Comparison of ENCODE assay signal across 28 cellular contexts in genomic region chr6:56263586-56264295, GRCh38. TPM values are rescaled to one million over a fixed set of nuclear protein-coding genes. Genes with fewer than 3 reads are reported as not detected.
"Had no signal": no experiment of that assay in that cellular context is flagged by ENCODE, and none has a peak within 500 bp of the region (broad histone marks: within the 10 kb centered on the region; RNA-seq: fewer than 3 reads in every experiment).

No MANE protein-coding gene starts in this region.

- H3K4me1 ChIP-seq: Peyer's patch had no signal

- DNase-seq: activated B cell treated with CpG ODN at 0.5 μM for 24 hours; activated CD4-positive, alpha-beta T cell treated with anti-CD3 and anti-CD28 coated beads for 1 hour; activated CD4-positive, alpha-beta T cell treated with anti-CD3 and anti-CD28 coated beads, Interleukin-2, amount 10 ng/mL, durations not matched to agents 24 days and 14 days; activated CD4-positive, alpha-beta T cell treated with anti-CD3 and anti-CD28 coated beads, Interleukin-2, amount 50 U/mL, for 48 hours; activated CD8-positive, alpha-beta memory T cell treated with anti-CD3 and anti-CD28 coated beads, Interleukin-2, amount 10 ng/mL, durations not matched to agents 7 days and 5 days; activated effector memory CD4-positive, alpha-beta T cell treated with anti-CD3 and anti-CD28 coated beads, Interleukin-2, amount 50 U/mL, for 16 hours; activated naive CD4-positive, alpha-beta T cell treated with Interleukin-2 at 50 U/mL for 16 hours; activated naive CD8-positive, alpha-beta T cell treated with anti-CD3 and anti-CD28 coated beads, Interleukin-2, amount 50 U/mL, for 24 hours; activated T-cell treated with anti-CD3 and anti-CD28 coated beads, Interleukin-2, amount 50 U/mL, for 24 hours; amygdala; Karpas-422; NCI-H1048; NCI-H146; NCI-H187 treated with DMSO at 0.1 percent for 48 hours; NCI-H2171 treated with DMSO at 0.1 percent for 48 hours; NCI-H226; NCI-H69; Peyer's patch; Right ventricle myocardium superior; SJCRH30; T-helper 17 cell; T-helper 9 cell had no signal

- H3K36me3 ChIP-seq: Peyer's patch, SJCRH30 had no signal

- H3K27me3 ChIP-seq: Peyer's patch, SJCRH30 had no signal

- H3K27me3 Mint-ChIP-seq: activated B cell treated with CpG ODN at 0.5 μM for 24 hours; activated CD4-positive, alpha-beta T cell treated with anti-CD3 and anti-CD28 coated beads, Interleukin-2, amount 10 ng/mL, durations not matched to agents 24 days and 14 days; activated CD8-positive, alpha-beta memory T cell treated with anti-CD3 and anti-CD28 coated beads, Interleukin-2, amount 10 ng/mL, durations not matched to agents 7 days and 5 days; activated naive CD8-positive, alpha-beta T cell treated with anti-CD3 and anti-CD28 coated beads, Interleukin-2, amount 50 U/mL, for 24 hours; activated T-cell treated with anti-CD3 and anti-CD28 coated beads, Interleukin-2, amount 50 U/mL, for 24 hours; brain; central memory CD8-positive, alpha-beta T cell; T-helper 17 cell had no signal

- H3K36me3 Mint-ChIP-seq: activated CD8-positive, alpha-beta memory T cell treated with anti-CD3 and anti-CD28 coated beads, Interleukin-2, amount 10 ng/mL, durations not matched to agents 7 days and 5 days; activated naive CD4-positive, alpha-beta T cell treated with anti-CD3 and anti-CD28 coated beads, Interleukin-2, amount 50 U/mL, for 72 hours; brain had no signal

- ATAC-seq: activated CD8-positive, alpha-beta memory T cell treated with anti-CD3 and anti-CD28 coated beads, Interleukin-2, amount 10 ng/mL, durations not matched to agents 7 days and 5 days; activated naive CD4-positive, alpha-beta T cell treated with anti-CD3 and anti-CD28 coated beads, Interleukin-2, amount 50 U/mL, for 72 hours; activated naive CD8-positive, alpha-beta T cell treated with anti-CD3 and anti-CD28 coated beads, Interleukin-2, amount 50 U/mL, for 24 hours; K562; T-helper 17 cell had no signal

- H3K4me1 Mint-ChIP-seq: activated B cell treated with CpG ODN at 0.5 μM for 24 hours; activated CD4-positive, alpha-beta T cell treated with anti-CD3 and anti-CD28 coated beads, Interleukin-2, amount 10 ng/mL, durations not matched to agents 24 days and 14 days; activated CD8-positive, alpha-beta memory T cell treated with anti-CD3 and anti-CD28 coated beads, Interleukin-2, amount 10 ng/mL, durations not matched to agents 7 days and 5 days; activated naive CD8-positive, alpha-beta T cell treated with anti-CD3 and anti-CD28 coated beads, Interleukin-2, amount 50 U/mL, for 24 hours; central memory CD8-positive, alpha-beta T cell; T-helper 17 cell had no signal

- H3K4me3 Mint-ChIP-seq: activated B cell treated with CpG ODN at 0.5 μM for 24 hours; activated CD4-positive, alpha-beta T cell treated with anti-CD3 and anti-CD28 coated beads, Interleukin-2, amount 10 ng/mL, durations not matched to agents 24 days and 14 days; activated CD8-positive, alpha-beta memory T cell treated with anti-CD3 and anti-CD28 coated beads, Interleukin-2, amount 10 ng/mL, durations not matched to agents 7 days and 5 days; activated naive CD8-positive, alpha-beta T cell treated with anti-CD3 and anti-CD28 coated beads, Interleukin-2, amount 50 U/mL, for 24 hours; activated T-cell treated with anti-CD3 and anti-CD28 coated beads, Interleukin-2, amount 50 U/mL, for 24 hours; brain; central memory CD8-positive, alpha-beta T cell; T-helper 17 cell had no signal

- H3K4me3 ChIP-seq: K562, Peyer's patch, SJCRH30 had no signal

- H3K9me3 Mint-ChIP-seq: activated B cell treated with CpG ODN at 0.5 μM for 24 hours; activated CD4-positive, alpha-beta T cell treated with anti-CD3 and anti-CD28 coated beads, Interleukin-2, amount 10 ng/mL, durations not matched to agents 24 days and 14 days had no signal

- H3K27ac ChIP-seq: Peyer's patch, RWPE1, SJCRH30 had no signal

- H3K9me3 ChIP-seq: Peyer's patch, SJCRH30 had no signal

- H3K27ac Mint-ChIP-seq: activated B cell treated with CpG ODN at 0.5 μM for 24 hours; activated CD4-positive, alpha-beta T cell treated with anti-CD3 and anti-CD28 coated beads, Interleukin-2, amount 10 ng/mL, durations not matched to agents 24 days and 14 days; activated CD8-positive, alpha-beta memory T cell treated with anti-CD3 and anti-CD28 coated beads, Interleukin-2, amount 10 ng/mL, durations not matched to agents 7 days and 5 days; activated naive CD4-positive, alpha-beta T cell treated with anti-CD3 and anti-CD28 coated beads, Interleukin-2, amount 50 U/mL, for 72 hours; activated naive CD8-positive, alpha-beta T cell treated with anti-CD3 and anti-CD28 coated beads, Interleukin-2, amount 50 U/mL, for 24 hours; activated T-cell treated with anti-CD3 and anti-CD28 coated beads, Interleukin-2, amount 50 U/mL, for 24 hours; T-helper 17 cell had no signal

RNA-seq across cellular contexts. Expression of gene COL21A1, which starts 16.4 kb away (rescaled TPM):
- total RNA-seq: activated B cell treated with CpG ODN at 0.5 μM for 24 hours; activated CD4-positive, alpha-beta T cell treated with anti-CD3 and anti-CD28 coated beads, Interleukin-2, amount 10 ng/mL, durations not matched to agents 24 days and 14 days; activated CD8-positive, alpha-beta memory T cell treated with anti-CD3 and anti-CD28 coated beads, Interleukin-2, amount 10 ng/mL, durations not matched to agents 7 days and 5 days; activated naive CD4-positive, alpha-beta T cell treated with anti-CD3 and anti-CD28 coated beads, Interleukin-2, amount 50 U/mL, for 72 hours; NCI-H460; T-helper 17 cell had no signal
